In the genomic region with DNA sequence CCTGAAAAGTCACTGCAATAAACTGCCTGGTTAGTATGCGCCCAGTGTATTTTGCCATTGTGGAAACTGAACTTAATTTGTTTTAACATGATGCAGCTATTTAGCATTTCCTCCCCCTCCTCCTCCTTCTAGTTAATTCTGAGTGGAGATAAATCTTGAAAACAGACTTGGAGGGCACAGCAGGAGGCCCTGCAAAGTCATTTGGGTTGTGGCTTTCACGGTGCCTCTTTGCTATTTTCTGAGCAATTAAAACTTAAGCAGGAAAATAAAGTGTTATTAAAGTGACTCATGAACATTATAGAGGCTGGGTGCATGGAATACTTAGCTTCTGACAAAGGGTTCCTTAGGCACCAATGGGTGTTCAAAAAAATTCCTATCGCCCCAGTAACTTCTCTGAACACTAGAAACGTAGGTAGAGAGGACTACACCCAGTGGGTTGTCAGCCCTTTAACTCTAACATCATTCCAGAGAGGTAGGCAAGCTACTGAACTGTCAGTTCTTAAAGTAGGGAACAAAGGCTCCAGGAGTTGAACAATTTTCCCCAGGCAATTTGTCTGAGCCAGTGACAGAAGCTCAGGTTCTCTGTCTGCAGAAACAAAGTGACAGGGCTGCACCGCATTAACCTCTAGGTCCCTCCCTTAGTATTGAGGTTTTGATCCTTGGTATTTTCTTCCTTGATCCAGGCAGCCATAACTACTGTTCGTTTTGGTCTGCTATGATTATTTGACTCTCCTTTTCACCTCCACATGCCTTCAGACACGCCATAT, we compare ENCODE assay signal across 13 cellular contexts.
DNase-seq lines count a peak whose midpoint lies in the region; ATAC-seq, FAIRE-seq and TF ChIP-seq lines count a peak whose summit lies in the region.
"Had no signal": no experiment of that assay in that cellular context is flagged by ENCODE, and none has a peak within 500 bp of the region (broad histone marks: within the 10 kb centered on the region; RNA-seq: fewer than 3 reads in every experiment).

No MANE protein-coding gene starts in this region.

- TF ChIP-seq CTCF in PC-3 (conservative IDR thresholded peaks at IDR 0.05; ENCODE audit: low read depth, low read length) (no peak), Peyer's patch (IDR thresholded peaks at IDR 0.05) (no peak)

- no peaks in the 10 kb centered on the region for H3K9me2 ChIP-seq in PC-3 (replicated peaks; ENCODE audit: low read length)

- no peaks in the 10 kb centered on the region for H4K20me1 ChIP-seq in PC-3 (ENCODE audit: low read length)

- H3K27ac ChIP-seq in PC-3 (ENCODE audit: low read length) = peak overlapping the region; percentile 17; the same call in 1 of the 2 replicates
- no peak overlapping the region for H3K27ac ChIP-seq in naive thymus-derived CD4-positive, alpha-beta T cell (ENCODE audit: low read depth, low read length)
- no peak overlapping the region for H3K27ac ChIP-seq in Peyer's patch

- peak overlapping the region; percentile 17; the same call in 1 of the 2 replicates for H2AFZ ChIP-seq in PC-3 (ENCODE audit: low read length)

- no peak overlapping the region for H3K9ac ChIP-seq in PC-3 (ENCODE audit: low read length)

- ATAC-seq in PC-3 = no peak
- no peak for ATAC-seq in naive thymus-derived CD4-positive, alpha-beta T cell
- ATAC-seq: activated CD4-positive, alpha-beta T cell treated with anti-CD3 and anti-CD28 coated beads for 36 hours had no signal

- no peaks in the 10 kb centered on the region for H3K79me2 ChIP-seq in PC-3 (ENCODE audit: low read length)

- intact Hi-C loops in PC-3 (cut with micrococcal nuclease) = no loop called here
- intact Hi-C loops in naive thymus-derived CD4-positive, alpha-beta T cell (cut with micrococcal nuclease) = no loop called here

- H3K4me3 ChIP-seq in PC-3 (ENCODE audit: low read length) = no peak overlapping the region
- H3K4me3 ChIP-seq in naive thymus-derived CD4-positive, alpha-beta T cell (ENCODE audit: low read length) = no peak overlapping the region
- H3K4me3 ChIP-seq in Peyer's patch = no peak overlapping the region

- H3K36me3 Mint-ChIP-seq in naive thymus-derived CD4-positive, alpha-beta T cell = no peaks in the 10 kb centered on the region

- TF ChIP-seq POLR2A in Peyer's patch (IDR thresholded peaks at IDR 0.05) = no peak

- DNase-seq in GM04504 (ENCODE audit: low read depth) (peak; percentile 78), PC-3 (peak; percentile 52), renal cortical epithelial cell (ENCODE audit: low read depth) (peak; percentile 59), NCI-H510A treated with DMSO at 0.1 percent for 48 hours (lab: John Stamatoyannopoulos, UW) (no peak), Peyer's patch (no peak)
- DNase-seq in naive thymus-derived CD4-positive, alpha-beta T cell = no peak
- DNase-seq: activated CD4-positive, alpha-beta T cell treated with anti-CD3 and anti-CD28 coated beads for 36 hours; amygdala; NCI-H2107 had no signal

- no peak overlapping the region for H3K4me3 Mint-ChIP-seq in naive thymus-derived CD4-positive, alpha-beta T cell
- H3K4me3 Mint-ChIP-seq: activated CD4-positive, alpha-beta T cell treated with anti-CD3 and anti-CD28 coated beads for 36 hours; activated T-helper 1 cell treated with anti-CD3 and anti-CD28 coated beads, Interleukin-12 subunit alpha, Interleukin-12 subunit beta, Interleukin-2, Interleukin-4 antibody, amounts not matched to agents 30 ng/mL and 10 ng/mL and 1 ng/mL, durations not matched to agents 14 hours and 24 hours and 36 hours; IgD-negative memory B cell; neural crest cell had no signal

- CTCF ChIA-PET in PC-3 (lab: Charles Lee) = no interaction called here
- CTCF ChIA-PET in naive thymus-derived CD4-positive, alpha-beta T cell (lab: Charles Lee) = no interaction called here

- H3K27me3 Mint-ChIP-seq in naive thymus-derived CD4-positive, alpha-beta T cell = peaks cover 0 to 21% (median 5%) of the 10 kb centered on the region in 5 donors

- H3F3A ChIP-seq in PC-3 (ENCODE audit: low read length, unreplicated experiment) = no peaks in the 10 kb centered on the region

- H3K36me3 ChIP-seq in PC-3 (ENCODE audit: low read depth, low read length) (no peaks in the 10 kb centered on the region), Peyer's patch (no peaks in the 10 kb centered on the region)
- no peaks in the 10 kb centered on the region for H3K36me3 ChIP-seq in naive thymus-derived CD4-positive, alpha-beta T cell (ENCODE audit: control insufficient read depth in 2 of 3, insufficient read depth in 3 of 3, low read length in 3 of 3)

- H3K27me3 ChIP-seq in PC-3 (ENCODE audit: low read length) (peaks cover 2% of the 10 kb centered on the region; the same call in 1 of the 2 replicates), Peyer's patch (no peaks in the 10 kb centered on the region)
- no peaks in the 10 kb centered on the region for H3K27me3 ChIP-seq in naive thymus-derived CD4-positive, alpha-beta T cell (ENCODE audit: control insufficient read depth in 2 of 2, insufficient read depth in 2 of 2, low read length in 2 of 2)

- H3K27ac Mint-ChIP-seq in naive thymus-derived CD4-positive, alpha-beta T cell = no peak overlapping the region
- H3K27ac Mint-ChIP-seq: activated CD4-positive, alpha-beta T cell treated with anti-CD3 and anti-CD28 coated beads for 36 hours; activated T-helper 1 cell treated with anti-CD3 and anti-CD28 coated beads, Interleukin-12 subunit alpha, Interleukin-12 subunit beta, Interleukin-2, Interleukin-4 antibody, amounts not matched to agents 30 ng/mL and 10 ng/mL and 1 ng/mL, durations not matched to agents 14 hours and 24 hours and 36 hours had no signal

- H3K9me3 ChIP-seq in PC-3 (ENCODE audit: low read length) (no peaks in the 10 kb centered on the region), Peyer's patch (no peaks in the 10 kb centered on the region)
- no peaks in the 10 kb centered on the region for H3K9me3 ChIP-seq in naive thymus-derived CD4-positive, alpha-beta T cell (ENCODE audit: control insufficient read depth in 2 of 3, low read length in 3 of 3)

- peak; percentile 77 for FAIRE-seq in endometrium (lab: Jason Lieb, UNC)

- H3K4me1 Mint-ChIP-seq in naive thymus-derived CD4-positive, alpha-beta T cell = peaks cover 0 to 2% (median 0%) of the 10 kb centered on the region in 7 donors
- H3K4me1 Mint-ChIP-seq: activated CD4-positive, alpha-beta T cell treated with anti-CD3 and anti-CD28 coated beads for 36 hours; IgD-negative memory B cell had no signal

- H3K9me3 Mint-ChIP-seq in naive thymus-derived CD4-positive, alpha-beta T cell = peaks cover 0 to 9% (median 0%) of the 10 kb centered on the region in 11 donors
- H3K9me3 Mint-ChIP-seq: activated T-helper 1 cell treated with anti-CD3 and anti-CD28 coated beads, Interleukin-12 subunit alpha, Interleukin-12 subunit beta, Interleukin-2, Interleukin-4 antibody, amounts not matched to agents 30 ng/mL and 10 ng/mL and 1 ng/mL, durations not matched to agents 14 hours and 24 hours and 36 hours; IgD-negative memory B cell had no signal

- H3K4me1 ChIP-seq in PC-3 (ENCODE audit: insufficient read depth, low read length) = peaks cover 21% of the 10 kb centered on the region
- no peaks in the 10 kb centered on the region for H3K4me1 ChIP-seq in naive thymus-derived CD4-positive, alpha-beta T cell (ENCODE audit: control insufficient read depth in 2 of 2, insufficient read depth in 2 of 2, low read length in 2 of 2)
- H3K4me1 ChIP-seq in Peyer's patch = no peaks in the 10 kb centered on the region

- POLR2A ChIA-PET in PC-3 (lab: Charles Lee; ENCODE audit: unreplicated experiment) = no interaction called here
- POLR2A ChIA-PET in naive thymus-derived CD4-positive, alpha-beta T cell (lab: Charles Lee) = no interaction called here

- no TSS peak for BruUV-seq in PC-3 (replicated peaks; lab: Mats Ljungman, UMichigan)

- peak overlapping the region; percentile 36 for H3K4me2 ChIP-seq in PC-3 (ENCODE audit: low read length)

Comparison
In these comparisons a context has a peak if more than half of its experiments do, and no peak if none do; other contexts are left out.
1. DNase-seq: peak in GM04504 (single experiment), PC-3 (single experiment) and renal cortical epithelial cell (single experiment); none in NCI-H510A treated with DMSO at 0.1 percent for 48 hours (single experiment), naive thymus-derived CD4-positive, alpha-beta T cell (0 of 9) and Peyer's patch (0 of 3).